Comparison of ENCODE assay signal across 11 cellular contexts in the genomic region with DNA sequence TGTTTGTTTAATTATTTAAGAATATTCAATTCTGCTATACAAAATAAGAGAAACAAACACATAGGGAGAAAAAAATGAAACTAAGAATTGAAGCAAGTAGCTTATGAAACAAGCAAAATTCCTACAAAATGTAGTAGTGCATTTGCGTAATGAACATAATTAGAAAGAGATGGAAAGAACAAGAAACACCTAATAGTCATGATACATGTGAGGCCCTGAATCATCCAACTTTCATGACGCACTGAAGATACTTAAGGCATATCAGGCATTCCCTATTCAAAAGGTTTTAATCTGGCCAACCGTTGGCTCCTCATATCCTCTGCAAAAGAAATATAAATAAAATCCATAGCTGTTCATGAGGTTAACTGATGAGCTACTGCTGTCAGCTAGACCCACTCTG.
"Had no signal": no experiment of that assay in that cellular context is flagged by ENCODE, and none has a peak within 500 bp of the region (broad histone marks: within the 10 kb centered on the region; RNA-seq: fewer than 3 reads in every experiment).

No MANE protein-coding gene starts in this region.

- H3K27ac ChIP-seq: upper lobe of left lung had no signal

- H3K27ac Mint-ChIP-seq: activated naive CD8-positive, alpha-beta T cell; activated T-helper 2 cell treated with anti-CD3 and anti-CD28 coated beads, Interferon-gamma antibody, Interleukin-2, Interleukin-4, amounts not matched to agents 10 μg/mL and 5 μg/mL and 100 μg/mL, durations not matched to agents 14 hours and 24 hours and 36 hours; memory B cell; nephron progenitor cell had no signal

- DNase-seq: anterior cingulate cortex; nephron progenitor cell; stimulated activated CD4-positive, alpha-beta T cell treated with anti-CD3 and anti-CD28 coated beads, Interleukin-2, amount 100 ng/mL, for 24 hours; stimulated activated naive CD4-positive, alpha-beta T cell; T-helper 2 cell; upper lobe of left lung had no signal

- H3K36me3 ChIP-seq: upper lobe of left lung had no signal

- H3K9me3 Mint-ChIP-seq: activated T-helper 2 cell treated with anti-CD3 and anti-CD28 coated beads, Interferon-gamma antibody, Interleukin-2, Interleukin-4, amounts not matched to agents 10 μg/mL and 5 μg/mL and 100 μg/mL, durations not matched to agents 14 hours and 24 hours and 36 hours; memory B cell; nephron progenitor cell had no signal

- H3K27me3 Mint-ChIP-seq: activated naive CD8-positive, alpha-beta T cell; memory B cell had no signal

- H3K4me3 Mint-ChIP-seq: activated naive CD8-positive, alpha-beta T cell; memory B cell; nephron progenitor cell had no signal

- H3K9me3 ChIP-seq: upper lobe of left lung had no signal

- H3K27me3 ChIP-seq: upper lobe of left lung had no signal

- H3K4me3 ChIP-seq: upper lobe of left lung had no signal

- ATAC-seq: activated CD4-positive, CD25-positive, alpha-beta regulatory T cell treated with anti-CD3 and anti-CD28 coated beads, Interleukin-2, amount 50 U/mL, for 24 hours; sciatic nerve had no signal

- H3K36me3 Mint-ChIP-seq: activated naive CD8-positive, alpha-beta T cell; memory B cell had no signal
